8 cellular contexts compared by ENCODE assay signal in the genomic region with DNA sequence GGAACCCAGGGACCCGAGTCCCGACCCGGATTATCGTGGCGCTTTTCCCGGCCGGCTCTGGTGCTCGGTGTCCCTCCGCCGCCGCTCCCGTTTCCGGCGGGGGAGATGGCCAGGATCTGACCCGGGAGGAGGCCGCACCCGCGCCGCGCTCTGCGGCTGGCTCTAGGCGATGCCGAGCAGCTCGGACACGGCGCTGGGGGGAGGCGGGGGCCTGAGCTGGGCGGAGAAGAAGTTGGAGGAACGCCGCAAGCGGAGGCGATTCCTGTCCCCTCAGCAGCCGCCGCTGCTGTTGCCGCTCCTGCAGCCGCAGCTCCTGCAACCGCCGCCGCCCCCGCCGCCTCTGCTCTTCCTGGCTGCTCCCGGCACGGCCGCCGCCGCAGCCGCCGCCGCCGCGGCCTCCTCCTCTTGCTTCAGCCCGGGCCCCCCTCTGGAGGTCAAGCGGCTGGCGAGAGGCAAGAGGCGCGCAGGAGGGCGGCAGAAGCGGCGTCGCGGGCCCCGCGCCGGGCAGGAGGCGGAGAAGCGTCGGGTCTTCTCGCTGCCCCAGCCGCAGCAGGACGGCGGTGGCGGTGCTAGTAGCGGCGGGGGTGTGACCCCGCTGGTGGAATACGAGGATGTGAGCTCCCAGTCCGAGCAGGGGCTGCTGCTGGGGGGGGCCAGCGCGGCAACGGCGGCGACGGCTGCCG. TPM values are rescaled to one million over a fixed set of nuclear protein-coding genes. Genes with fewer than 3 reads are reported as not detected.
DNase-seq lines count a peak whose midpoint lies in the region; ATAC-seq, FAIRE-seq and TF ChIP-seq lines count a peak whose summit lies in the region.

No MANE protein-coding gene starts in this region.

- peak overlapping the region; percentile 77 for H3K4me3 ChIP-seq in WI38 (ENCODE audit: low read depth, low read length)
- H3K4me3 ChIP-seq in bronchial epithelial cell (ENCODE audit: low read depth, low read length) = peak overlapping the region; percentile 52
- peak overlapping the region; percentile 77 to 98 for H3K4me3 ChIP-seq in kidney (ENCODE audit: low read length in 2 of 2)

- ATAC-seq in HG02798 (IDR thresholded peaks at IDR 0.05; ENCODE audit: poor library complexity, unreplicated experiment) = no peak

- TF ChIP-seq CTCF in WI38 (IDR thresholded peaks at IDR 0.05; ENCODE audit: low read depth, low read length) (no peak), bronchial epithelial cell (IDR thresholded peaks at IDR 0.05; ENCODE audit: insufficient read depth, low read length, severe bottlenecking) (no peak), kidney (IDR thresholded peaks at IDR 0.05; ENCODE audit: borderline replicate concordance, extremely low read depth, insufficient read depth) (no peak)

- H3K27me3 ChIP-seq in bronchial epithelial cell (ENCODE audit: control insufficient read depth, insufficient read depth, low read length) = no peaks in the 10 kb centered on the region

- H3K27ac ChIP-seq in kidney (ENCODE audit: low read depth in 2 of 2, low read length in 2 of 2) = peak overlapping the region; percentile 92 to 98

- FAIRE-seq in bronchial epithelial cell (lab: Jason Lieb, UNC) (no peak), kidney (lab: Jason Lieb, UNC) (no peak)

- no peaks in the 10 kb centered on the region for H3K36me3 ChIP-seq in bronchial epithelial cell (ENCODE audit: control insufficient read depth, insufficient read depth, low read length)
- H3K36me3 ChIP-seq in kidney (ENCODE audit: control insufficient read depth in 1 of 2, insufficient read depth in 2 of 2, low read length in 2 of 2) = no peaks in the 10 kb centered on the region

- intact Hi-C loops in kidney (cut with DNase I) = no loop called here

- DNase-seq in EH (ENCODE audit: low read depth) (peak; percentile 61), HK-2 (ENCODE audit: unreplicated experiment) (peak; percentile 54), bronchial epithelial cell (ENCODE audit: low read depth) (peak; percentile 13), kidney (peak; percentile 92), superior temporal gyrus (ENCODE audit: extremely low spot score) (no peak)
- peak in 2 of 3 donors; percentile 8 to 47 for DNase-seq in stimulated activated CD4-positive, alpha-beta T cell treated with anti-CD3 and anti-CD28 coated beads, Interleukin-12 subunit alpha, Interleukin-12 subunit beta, amount 100 ng/mL, for 48 hours (ENCODE audit: low read depth in 2 of 3, low spot score in 1 of 3)

- H3K9me3 ChIP-seq in kidney (ENCODE audit: control insufficient read depth in 1 of 2, low read length in 2 of 2) = no peaks in the 10 kb centered on the region

- H3K9ac ChIP-seq in kidney (ENCODE audit: low read length in 2 of 2) = peak overlapping the region; percentile 93 to 98

- H3K4me1 ChIP-seq in kidney (ENCODE audit: control insufficient read depth in 1 of 2, insufficient read depth in 1 of 2, low read depth in 1 of 2, low read length in 2 of 2) = peaks cover 14 to 16% of the 10 kb centered on the region in 2 donors

RNA-seq across cellular contexts. Expression of gene CDK13, which starts 0.6 kb away (rescaled TPM):
- total RNA-seq in bronchial epithelial cell = 50.3 and 65.2 TPM in 2 replicates
- total RNA-seq in kidney = 50.9 TPM
- 15.5 TPM for polyA plus RNA-seq in kidney (ENCODE audit: insufficient read depth, low read depth, low replicate concordance)
